ENCODE assay signal across 18 cellular contexts in the genomic region with DNA sequence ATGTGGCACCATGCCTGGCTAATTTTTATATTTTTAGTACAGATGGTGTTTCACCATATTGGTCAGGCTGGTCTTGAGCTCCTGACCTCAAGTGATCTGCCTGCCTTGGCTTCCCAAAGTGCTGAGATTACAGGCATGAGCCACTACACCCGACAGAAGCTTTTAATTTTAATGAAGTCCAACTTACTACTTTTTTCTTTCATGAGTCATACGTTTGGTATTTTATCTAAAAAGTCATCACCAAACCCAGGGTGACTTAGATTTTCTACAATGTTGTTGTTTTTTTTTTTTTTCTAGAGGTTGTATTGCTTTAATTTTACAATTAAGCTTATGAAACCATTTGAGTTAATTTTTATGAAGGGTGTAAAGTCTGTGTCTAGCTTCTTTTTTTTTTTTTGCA. TPM values are rescaled to one million over a fixed set of nuclear protein-coding genes. Genes with fewer than 3 reads are reported as not detected.
DNase-seq lines count a peak whose midpoint lies in the region; ATAC-seq, FAIRE-seq and TF ChIP-seq lines count a peak whose summit lies in the region.
"Had no signal": no experiment of that assay in that cellular context is flagged by ENCODE, and none has a peak within 500 bp of the region (broad histone marks: within the 10 kb centered on the region; RNA-seq: fewer than 3 reads in every experiment).

No MANE protein-coding gene starts in this region.

- TF ChIP-seq POLR2A in GM18505 (IDR thresholded peaks at IDR 0.05; ENCODE audit: borderline replicate concordance, extremely low read depth, insufficient read depth, insufficient read length) = no peak

- peaks cover 4% of the 10 kb centered on the region for H3K36me3 Mint-ChIP-seq in T-helper 17 cell (ENCODE audit: low read depth)
- H3K36me3 Mint-ChIP-seq: natural killer cell treated with Interleukin-12 subunit alpha and Interleukin-12 subunit beta and Interleukin-15 and Interleukin-18, amount 100 ng/mL, for 72 hours had no signal

- H3K4me3 Mint-ChIP-seq in T-helper 17 cell = no peak overlapping the region
- H3K4me3 Mint-ChIP-seq: activated CD4-positive, alpha-beta T cell treated with anti-CD3 and anti-CD28 coated beads, Interleukin-2, amount 10 ng/mL, durations not matched to agents 7 days and 5 days; activated T-helper 1 cell treated with anti-CD3 and anti-CD28 coated beads, Interleukin-12 subunit alpha, Interleukin-12 subunit beta, Interleukin-2, Interleukin-4 antibody, amounts not matched to agents 30 ng/mL and 10 ng/mL and 1 ng/mL, durations not matched to agents 14 hours and 24 hours and 36 hours; natural killer cell treated with Interleukin-12 subunit alpha and Interleukin-12 subunit beta and Interleukin-15 and Interleukin-18, amount 100 ng/mL, for 72 hours; stimulated activated naive CD8-positive, alpha-beta T cell treated with anti-CD3 and anti-CD28 coated beads, Interleukin-15, Interleukin-2, amounts not matched to agents 100 ng/mL and 50 ng/mL, for 24 hours; T-helper 2 cell treated with Interferon-gamma antibody and Interleukin-4, amounts not matched to agents 5 μg/mL and 100 μg/mL, for 36 hours had no signal

- FAIRE-seq in RCC 7860 (lab: Jason Lieb, UNC) = no peak

- H3K9me3 ChIP-seq in T-helper 17 cell (ENCODE audit: control insufficient read depth, low read length, poor library complexity, severe bottlenecking) = no peaks in the 10 kb centered on the region

- H3K4me1 Mint-ChIP-seq in T-helper 17 cell = peaks cover 2% of the 10 kb centered on the region

- no peak overlapping the region for H3K27ac Mint-ChIP-seq in T-helper 17 cell
- H3K27ac Mint-ChIP-seq: activated CD4-positive, alpha-beta T cell treated with anti-CD3 and anti-CD28 coated beads, Interleukin-2, amount 10 ng/mL, durations not matched to agents 7 days and 5 days; activated T-helper 1 cell treated with anti-CD3 and anti-CD28 coated beads, Interleukin-12 subunit alpha, Interleukin-12 subunit beta, Interleukin-2, Interleukin-4 antibody, amounts not matched to agents 30 ng/mL and 10 ng/mL and 1 ng/mL, durations not matched to agents 14 hours and 24 hours and 36 hours; natural killer cell treated with Interleukin-12 subunit alpha and Interleukin-12 subunit beta and Interleukin-15 and Interleukin-18, amount 100 ng/mL, for 72 hours; T-helper 2 cell treated with Interferon-gamma antibody and Interleukin-4, amounts not matched to agents 5 μg/mL and 100 μg/mL, for 36 hours had no signal

- no peak for TF ChIP-seq CTCF in epithelial cell of esophagus (IDR thresholded peaks at IDR 0.05; ENCODE audit: insufficient read depth, low read depth, low read length, missing control alignments)

- ATAC-seq in T-helper 17 cell = no peak
- no peak for ATAC-seq in GM18505 (IDR thresholded peaks at IDR 0.05; ENCODE audit: unreplicated experiment)
- ATAC-seq: left ventricle myocardium superior; natural killer cell treated with Interleukin-12 subunit alpha and Interleukin-12 subunit beta and Interleukin-15 and Interleukin-18, amount 100 ng/mL, for 72 hours; sciatic nerve had no signal

- DNase-seq in GM04503 (ENCODE audit: low read depth) = peak; percentile 12
- peak; percentile 46 for DNase-seq in RCC 7860 (ENCODE audit: low spot score)
- DNase-seq in epithelial cell of esophagus (ENCODE audit: low read depth) = peak; percentile 21
- DNase-seq in renal cortical epithelial cell (ENCODE audit: low read depth) = peak; percentile 57
- DNase-seq in T-helper 17 cell = no peak
- DNase-seq in stimulated activated CD4-positive, alpha-beta T cell treated with anti-CD3 and anti-CD28 coated beads, Interleukin-2, amount 100 ng/mL, for 48 hours = no peak
- DNase-seq: activated CD4-positive, alpha-beta T cell treated with anti-CD3 and anti-CD28 coated beads, Interleukin-2, amount 10 ng/mL, durations not matched to agents 7 days and 5 days; COR-L47; left ventricle myocardium superior; NCI-H2029 treated with DMSO at 0.1 percent for 48 hours; NCI-H748 treated with DMSO at 0.1 percent for 48 hours; RPMI8226 had no signal

- H3K27me3 Mint-ChIP-seq in T-helper 17 cell = peaks cover 52% of the 10 kb centered on the region

- no peak overlapping the region for H3K4me3 ChIP-seq in epithelial cell of esophagus (ENCODE audit: low read length)

RNA-seq across cellular contexts. Expression of a gene that starts 34.9 kb away (rescaled TPM):
- total RNA-seq in renal cortical epithelial cell = 16.0 and 24.4 TPM in 2 replicates
- total RNA-seq in T-helper 17 cell = 1 to 10 TPM; 3.7 to 4.7 TPM

RNA-seq across cellular contexts. Expression of a gene that starts 35.0 kb away (rescaled TPM):
- total RNA-seq in renal cortical epithelial cell (20.0 and 42.2 TPM in 2 replicates), T-helper 17 cell (10 to 100 TPM; 22.2 to 24.1 TPM)

Comparison
In these comparisons a context has a peak if more than half of its experiments do, and no peak if none do; other contexts are left out.
1. DNase-seq: peak in GM04503 (single experiment), RCC 7860 (single experiment), epithelial cell of esophagus (single experiment) and renal cortical epithelial cell (single experiment); none in T-helper 17 cell (0 of 3) and stimulated activated CD4-positive, alpha-beta T cell treated with anti-CD3 and anti-CD28 coated beads, Interleukin-2, amount 100 ng/mL, for 48 hours (0 of 2).